In genomic region chr10:30687698-30688213, GRCh38 we compare ENCODE assay signal across 8 cellular contexts. TPM values are rescaled to one million over a fixed set of nuclear protein-coding genes. Genes with fewer than 3 reads are reported as not detected.
DNase-seq lines count a peak whose midpoint lies in the region; ATAC-seq, FAIRE-seq and TF ChIP-seq lines count a peak whose summit lies in the region.

No MANE protein-coding gene starts in this region.

- H3K9me3 ChIP-seq in SK-N-SH (no peaks in the 10 kb centered on the region), upper lobe of left lung (no peaks in the 10 kb centered on the region)

- H3K9me2 ChIP-seq in SK-N-SH, result no peaks in the 10 kb centered on the region

- no peak overlapping the region for H3K27ac Mint-ChIP-seq in activated naive CD4-positive, alpha-beta T cell treated with anti-CD3 and anti-CD28 coated beads for 36 hours

- H3K4me3 ChIP-seq in AG09309 (ENCODE audit: control insufficient read depth, low read depth, low read length) (no peak overlapping the region), SK-N-SH (ENCODE audit: low read depth in 2 of 2, low read length in 1 of 2) (peak overlapping the region in 1 of 2 experiments; percentile 23; a peak in 1 of 4 replicates), upper lobe of left lung (no peak overlapping the region)

- no peaks in the 10 kb centered on the region for H4K20me1 ChIP-seq in SK-N-SH (ENCODE audit: insufficient read depth)

- 2% methylated on average over 7 of the region's 7 CpGs for WGBS in SK-N-SH (ENCODE audit: low lambda C conversion rate)
- 0 to 1% methylated on average over 7 of the region's 7 CpGs for WGBS in upper lobe of left lung, 2 donors

- H3K9me3 Mint-ChIP-seq in activated naive CD4-positive, alpha-beta T cell treated with anti-CD3 and anti-CD28 coated beads for 36 hours, result no peaks in the 10 kb centered on the region

- CTCF ChIA-PET in SK-N-SH (lab: Yijun Ruan, JAX), result interaction anchor here (0.6 to 3.7 kb wide), 31 partner anchors 9 to 1126 kb away, joined by 3 to 24 read pairs (median 4); no protein-coding TSS in a partner anchor
- CTCF ChIA-PET in activated naive CD4-positive, alpha-beta T cell treated with anti-CD3 and anti-CD28 coated beads for 36 hours (lab: Charles Lee), result interaction anchor here (0.6 to 6.0 kb wide), 19 partner anchors 9 to 1123 kb away, joined by 3 to 103 read pairs (median 5); no protein-coding TSS in a partner anchor

- no peak overlapping the region for H3K9ac ChIP-seq in SK-N-SH

- H3K4me1 Mint-ChIP-seq in activated naive CD4-positive, alpha-beta T cell treated with anti-CD3 and anti-CD28 coated beads for 36 hours (ENCODE audit: low read depth), result peaks cover 7% of the 10 kb centered on the region

- POLR2A ChIA-PET in SK-N-SH (lab: Yijun Ruan, JAX), result no interaction called here

- no peak overlapping the region for H2AFZ ChIP-seq in SK-N-SH (ENCODE audit: low read depth)

- no peak overlapping the region for H3K4me2 ChIP-seq in SK-N-SH

- H3K4me3 Mint-ChIP-seq in activated naive CD4-positive, alpha-beta T cell treated with anti-CD3 and anti-CD28 coated beads for 36 hours, result no peak overlapping the region

- peak; percentile 47 to 89 for ATAC-seq in upper lobe of left lung (ENCODE audit: low FRiP score in 2 of 2)

- no peaks in the 10 kb centered on the region; the same call in 1 of the 2 replicates for H3K27me3 ChIP-seq in SK-N-SH (ENCODE audit: insufficient read depth)
- no peaks in the 10 kb centered on the region for H3K27me3 ChIP-seq in upper lobe of left lung

- H3K79me2 ChIP-seq in SK-N-SH (ENCODE audit: insufficient read depth), result no peaks in the 10 kb centered on the region

- DNase-seq in AG09309 (ENCODE audit: low read depth) (no peak), GM19239 (ENCODE audit: insufficient read length, low spot score) (peak; percentile 56), M059J (ENCODE audit: low read depth) (peak; percentile 68), SK-N-SH (peak; percentile 79), glomerular endothelial cell (ENCODE audit: extremely low read depth, low read depth, low spot score) (peak; percentile 25), pons (ENCODE audit: low spot score) (peak; percentile 52), upper lobe of left lung (peak; percentile 68 to 86)
- DNase-seq in activated naive CD4-positive, alpha-beta T cell treated with anti-CD3 and anti-CD28 coated beads for 36 hours, result peak; percentile 91

- peaks cover 17% of the 10 kb centered on the region for H3K27me3 Mint-ChIP-seq in activated naive CD4-positive, alpha-beta T cell treated with anti-CD3 and anti-CD28 coated beads for 36 hours (ENCODE audit: low read depth)

- no peaks in the 10 kb centered on the region for H3K36me3 Mint-ChIP-seq in activated naive CD4-positive, alpha-beta T cell treated with anti-CD3 and anti-CD28 coated beads for 36 hours (ENCODE audit: low read depth)

- H3K36me3 ChIP-seq in SK-N-SH (replicated peaks in 1 of 2; ENCODE audit: control insufficient read depth in 1 of 2, insufficient read depth in 2 of 2, low read length in 1 of 2) (no peaks in the 10 kb centered on the region), upper lobe of left lung (no peaks in the 10 kb centered on the region)

- TF ChIP-seq CTCF in AG09309 (IDR thresholded peaks at IDR 0.05; ENCODE audit: control insufficient read depth, insufficient read depth, low read depth, low read length, missing control alignments) (peak; percentile 94), SK-N-SH (IDR thresholded peaks at IDR 0.05) (peak; percentile 92), upper lobe of left lung (IDR thresholded peaks at IDR 0.05) (peak; percentile 63 to 88 (median 77))

- H3K4me1 ChIP-seq in SK-N-SH (ENCODE audit: control insufficient read depth in 1 of 2, insufficient read depth in 2 of 2, low read depth in 1 of 2, low read length in 1 of 2) (no peaks in the 10 kb centered on the region; a peak in 1 of 4 replicates), upper lobe of left lung (peaks cover 0 to 7% (median 5%) of the 10 kb centered on the region in 4 donors)

- FAIRE-seq in GM19239 (lab: Jason Lieb, UNC), result peak; percentile 90

- intact Hi-C loops in activated naive CD4-positive, alpha-beta T cell treated with anti-CD3 and anti-CD28 coated beads for 36 hours (cut with micrococcal nuclease), result loop anchor here (1.0 to 5.0 kb wide), 3 partner anchors 16 to 95 kb away; no protein-coding TSS in a partner anchor

- TF ChIP-seq POLR2A in upper lobe of left lung (IDR thresholded peaks at IDR 0.05), result no peak

- no peaks in the 10 kb centered on the region for H3F3A ChIP-seq in SK-N-SH (replicated peaks; ENCODE audit: insufficient read depth)

- H3K27ac ChIP-seq in SK-N-SH (ENCODE audit: low read depth in 2 of 2, low read length in 1 of 2) (no peak overlapping the region), upper lobe of left lung (no peak overlapping the region)

- TF ChIP-seq EP300 in SK-N-SH (IDR thresholded peaks at IDR 0.05; ENCODE audit: borderline replicate concordance in 1 of 2, low read depth in 1 of 2, low read length in 1 of 2) (no peak), upper lobe of left lung (IDR thresholded peaks at IDR 0.05) (no peak)

- peak; percentile 85 for TF ChIP-seq RAD21 in SK-N-SH (IDR thresholded peaks at IDR 0.05; ENCODE audit: low read length)

TF ChIP-seq in SK-N-SH, 30 proteins besides CTCF, POLR2A, EP300 and RAD21:
- peak; percentile 93 for TF ChIP-seq GATA2 (CRISPR knock-in tag; IDR thresholded peaks at IDR 0.05)
- TF ChIP-seq TEAD4 (IDR thresholded peaks at IDR 0.05; ENCODE audit: borderline replicate concordance, insufficient read depth), result no peak
- TF ChIP-seq NFIC (IDR thresholded peaks at IDR 0.05; ENCODE audit: borderline replicate concordance), result no peak
- no peak for TF ChIP-seq JUND (IDR thresholded peaks at IDR 0.05)
- TF ChIP-seq CHD2 (IDR thresholded peaks at IDR 0.05; ENCODE audit: low read length, partially characterized antibody), result peak; percentile 17
- TF ChIP-seq MEF2A (IDR thresholded peaks at IDR 0.05; ENCODE audit: borderline replicate concordance, low read depth), result no peak
- TF ChIP-seq SMC3 (IDR thresholded peaks at IDR 0.05; ENCODE audit: low read depth, low read length), result peak; percentile 74
- TF ChIP-seq RFX5 (IDR thresholded peaks at IDR 0.05; ENCODE audit: low read length), result no peak
- TF ChIP-seq SIN3A (IDR thresholded peaks at IDR 0.05; ENCODE audit: borderline replicate concordance, low read depth, low read length), result no peak

RNA-seq across cellular contexts. Expression of gene LYZL2, which starts 58.2 kb away (rescaled TPM):
- not detected in 2 replicates for total RNA-seq in M059J (2014; rRNA removed; shearing (Covaris generic))
- not detected in 2 replicates for polyA plus RNA-seq in SK-N-SH (2012; rRNA removed)
- polyA plus RNA-seq in SK-N-SH (2012; cell fraction: cytosol; rRNA removed), result not detected in 2 replicates
- not detected in 2 replicates for polyA plus RNA-seq in SK-N-SH (2012; cell fraction: nucleus; rRNA removed)
- total RNA-seq in activated naive CD4-positive, alpha-beta T cell treated with anti-CD3 and anti-CD28 coated beads for 36 hours, result not detected
- total RNA-seq in glomerular endothelial cell (not detected in 2 replicates), upper lobe of left lung (not detected)
